1 cellular context compared by ENCODE assay signal in genomic region chr15:34209421-34210282, GRCh38.
TF ChIP-seq lines count a peak whose summit lies in the region.

KATNBL1 (minus strand) TSS chr15:34210096; CDS start chr15:34163676, 46,420 bp downstream.

TF ChIP-seq in HepG2, 621 proteins besides CTCF, POLR2A, EP300 and RAD21 (continued from another document and continues in another):
- TF ChIP-seq ZNF574 (CRISPR knock-in tag; IDR thresholded peaks at IDR 0.05) = peak; percentile 98
- TF ChIP-seq BHLHE40 (IDR thresholded peaks at IDR 0.05; ENCODE audit: low read length) = peak; percentile 10; the same call in 1 of the 2 replicates
- TF ChIP-seq ZFX (CRISPR knock-in tag; IDR thresholded peaks at IDR 0.05; ENCODE audit: low read depth) = peak; percentile 97
- TF ChIP-seq ZZZ3 (CRISPR knock-in tag; IDR thresholded peaks at IDR 0.05; ENCODE audit: borderline replicate concordance) = peak; percentile 32; the same call in 1 of the 2 replicates
- 0 out of 2 replicates have a peak, but pooled peaks have one; percentile 31 for TF ChIP-seq SRY (CRISPR knock-in tag; IDR thresholded peaks at IDR 0.05)
- 0 out of 2 replicates have a peak, but pooled peaks have one; percentile 39 for TF ChIP-seq ZNF33B (CRISPR knock-in tag; IDR thresholded peaks at IDR 0.05)
- 0 out of 2 replicates have a peak, but pooled peaks have one; percentile 68 for TF ChIP-seq ZNF224 (CRISPR knock-in tag; IDR thresholded peaks at IDR 0.05)
- TF ChIP-seq PBX3 (CRISPR knock-in tag; IDR thresholded peaks at IDR 0.05; ENCODE audit: borderline replicate concordance) = no peak
- TF ChIP-seq HNF1B (CRISPR knock-in tag; IDR thresholded peaks at IDR 0.05) = peak; percentile 41; the same call in 1 of the 2 replicates
- peak; percentile 52 for TF ChIP-seq ELF1 (CRISPR knock-in tag; IDR thresholded peaks at IDR 0.05)
- TF ChIP-seq CREB3 (CRISPR knock-in tag; IDR thresholded peaks at IDR 0.05) = peak; percentile 71; the same call in 1 of the 2 replicates
- TF ChIP-seq FOXC1 (CRISPR knock-in tag; IDR thresholded peaks at IDR 0.05; ENCODE audit: borderline replicate concordance) = peak; percentile 41; the same call in 1 of the 2 replicates
- TF ChIP-seq MYC (CRISPR knock-in tag; IDR thresholded peaks at IDR 0.05; ENCODE audit: borderline replicate concordance) = peak; percentile 61
- no peak for TF ChIP-seq NR3C1 (CRISPR knock-in tag; IDR thresholded peaks at IDR 0.05)
- peak; percentile 92; the same call in 1 of the 2 replicates for TF ChIP-seq ZMYM4 (CRISPR knock-in tag; IDR thresholded peaks at IDR 0.05)
- no peak for TF ChIP-seq ZNF318 (CRISPR knock-in tag; IDR thresholded peaks at IDR 0.05)
- peak; percentile 57; the same call in 1 of the 2 replicates for TF ChIP-seq ZNF788 (CRISPR knock-in tag; IDR thresholded peaks at IDR 0.05; ENCODE audit: borderline replicate concordance)
- no peak for TF ChIP-seq HDAC1 (CRISPR knock-in tag; IDR thresholded peaks at IDR 0.05)
- no peak for TF ChIP-seq LCORL (IDR thresholded peaks at IDR 0.05)
- 0 out of 2 replicates have a peak, but pooled peaks have one; percentile 55 for TF ChIP-seq LCORL (CRISPR knock-in tag; IDR thresholded peaks at IDR 0.05)
- TF ChIP-seq POLR2AphosphoS2 (IDR thresholded peaks at IDR 0.05; ENCODE audit: low read depth, low read length) = no peak
- TF ChIP-seq SP1 (IDR thresholded peaks at IDR 0.05) = no peak
- TF ChIP-seq SP1 (CRISPR knock-in tag; IDR thresholded peaks at IDR 0.05) = peak; percentile 81
- no peak for TF ChIP-seq ONECUT2 (CRISPR knock-in tag; IDR thresholded peaks at IDR 0.05)
- TF ChIP-seq ZMYM3 (CRISPR knock-in tag; IDR thresholded peaks at IDR 0.05) = peak; percentile 63; the same call in 1 of the 2 replicates
- peak; percentile 84 for TF ChIP-seq KAT8 (CRISPR knock-in tag; IDR thresholded peaks at IDR 0.05)
- TF ChIP-seq TFDP1 (CRISPR knock-in tag; IDR thresholded peaks at IDR 0.05; ENCODE audit: borderline replicate concordance) = peak; percentile 68; the same call in 1 of the 2 replicates
- peak; percentile 58; the same call in 1 of the 2 replicates for TF ChIP-seq YEATS2 (CRISPR knock-in tag; IDR thresholded peaks at IDR 0.05; ENCODE audit: borderline replicate concordance)
- TF ChIP-seq IRF2 (CRISPR knock-in tag; IDR thresholded peaks at IDR 0.05) = peak; percentile 44; the same call in 1 of the 2 replicates
- 0 out of 2 replicates have a peak, but pooled peaks have one; percentile 22 for TF ChIP-seq NR0B2 (CRISPR knock-in tag; IDR thresholded peaks at IDR 0.05)
- peak; percentile 22; the same call in 1 of the 2 replicates for TF ChIP-seq PHF21A (CRISPR knock-in tag; IDR thresholded peaks at IDR 0.05)
- peak in 1 of 2 experiments; percentile 78; a peak in 2 of 4 replicates for TF ChIP-seq KLF16 (CRISPR knock-in tag; IDR thresholded peaks at IDR 0.05)
- TF ChIP-seq ZSCAN12 (CRISPR knock-in tag; IDR thresholded peaks at IDR 0.05) = no peak; the same call in 1 of the 2 replicates
- peak; percentile 86; the same call in 1 of the 2 replicates for TF ChIP-seq ZNF792 (CRISPR knock-in tag; IDR thresholded peaks at IDR 0.05)
- peak; percentile 69 for TF ChIP-seq TEAD3 (CRISPR knock-in tag; optimal IDR thresholded peaks at IDR 0.05; ENCODE audit: borderline replicate concordance)
- TF ChIP-seq ARNTL (CRISPR knock-in tag; IDR thresholded peaks at IDR 0.05) = no peak
- peak; percentile 56; the same call in 1 of the 2 replicates for TF ChIP-seq POGK (CRISPR knock-in tag; conservative IDR thresholded peaks at IDR 0.05)
- 0 out of 2 replicates have a peak, but pooled peaks have one; percentile 62 for TF ChIP-seq ZNF230 (CRISPR knock-in tag; IDR thresholded peaks at IDR 0.05)
- no peak for TF ChIP-seq PHB2 (IDR thresholded peaks at IDR 0.05; ENCODE audit: partially characterized antibody)
- peak; percentile 54; the same call in 1 of the 3 replicates for TF ChIP-seq MXI1 (IDR thresholded peaks at IDR 0.05; ENCODE audit: borderline replicate concordance, low read depth, low read length)
